ENCODE assay signal across 1 cellular context in genomic region chr16:10308305-10309193, GRCh38.
TF ChIP-seq lines count a peak whose summit lies in the region.

No MANE protein-coding gene starts in this region.

TF ChIP-seq in HepG2, 621 proteins besides CTCF, POLR2A, EP300 and RAD21 (continued from another document and continues in another):
- TF ChIP-seq ARID4A (CRISPR knock-in tag; IDR thresholded peaks at IDR 0.05; ENCODE audit: borderline replicate concordance) (no peak), HMG20B (CRISPR knock-in tag; conservative IDR thresholded peaks at IDR 0.05) (0 out of 2 replicates have a peak, but pooled peaks have one; percentile 18), KLF16 (CRISPR knock-in tag; IDR thresholded peaks at IDR 0.05) (peak in 1 of 2 experiments; percentile 25; a peak in 1 of 4 replicates), NRL (CRISPR knock-in tag; IDR thresholded peaks at IDR 0.05; ENCODE audit: borderline replicate concordance) (0 out of 2 replicates have a peak, but pooled peaks have one; percentile 43), MYC (CRISPR knock-in tag; IDR thresholded peaks at IDR 0.05; ENCODE audit: borderline replicate concordance) (no peak), TCF12 (IDR thresholded peaks at IDR 0.05) (no peak), TCF12 (CRISPR knock-in tag; IDR thresholded peaks at IDR 0.05) (no peak), U2AF1 (optimal IDR thresholded peaks at IDR 0.05; ENCODE audit: low read depth, low read length) (no peak), KDM4B (CRISPR knock-in tag; IDR thresholded peaks at IDR 0.05) (0 out of 2 replicates have a peak, but pooled peaks have one; percentile 55), ZNF776 (CRISPR knock-in tag; IDR thresholded peaks at IDR 0.05) (no peak), ZFP1 (CRISPR knock-in tag; IDR thresholded peaks at IDR 0.05) (no peak), DMAP1 (CRISPR knock-in tag; IDR thresholded peaks at IDR 0.05) (no peak), ZNF260 (CRISPR knock-in tag; IDR thresholded peaks at IDR 0.05; ENCODE audit: borderline replicate concordance, low read depth) (no peak), GZF1 (CRISPR knock-in tag; IDR thresholded peaks at IDR 0.05) (no peak), PRDM4 (CRISPR knock-in tag; IDR thresholded peaks at IDR 0.05; ENCODE audit: borderline replicate concordance) (no peak), ZNF737 (CRISPR knock-in tag; IDR thresholded peaks at IDR 0.05; ENCODE audit: borderline replicate concordance) (no peak), PRDM10 (CRISPR knock-in tag; IDR thresholded peaks at IDR 0.05; ENCODE audit: low read depth) (peak; percentile 43; the same call in 1 of the 2 replicates), TGIF2 (CRISPR knock-in tag; IDR thresholded peaks at IDR 0.05) (no peak), ZMYM3 (CRISPR knock-in tag; IDR thresholded peaks at IDR 0.05) (peak; percentile 70), ZNF556 (CRISPR knock-in tag; IDR thresholded peaks at IDR 0.05; ENCODE audit: borderline replicate concordance) (peak; percentile 77; the same call in 1 of the 2 replicates), PRDM15 (CRISPR knock-in tag; IDR thresholded peaks at IDR 0.05) (no peak), PAF1 (CRISPR knock-in tag; IDR thresholded peaks at IDR 0.05) (no peak), ZNF124 (CRISPR knock-in tag; IDR thresholded peaks at IDR 0.05) (no peak), ZNF7 (CRISPR knock-in tag; IDR thresholded peaks at IDR 0.05) (no peak; the same call in 1 of the 2 replicates), ZNF275 (CRISPR knock-in tag; IDR thresholded peaks at IDR 0.05; ENCODE audit: borderline replicate concordance) (no peak), GLMP (CRISPR knock-in tag; IDR thresholded peaks at IDR 0.05; ENCODE audit: borderline replicate concordance) (no peak), MTA1 (CRISPR knock-in tag; IDR thresholded peaks at IDR 0.05; ENCODE audit: borderline replicate concordance) (0 out of 2 replicates have a peak, but pooled peaks have one; percentile 32), MEIS2 (CRISPR knock-in tag; IDR thresholded peaks at IDR 0.05) (no peak), RORA (CRISPR knock-in tag; IDR thresholded peaks at IDR 0.05) (no peak), ZNF121 (CRISPR knock-in tag; IDR thresholded peaks at IDR 0.05) (peak; percentile 85), AKNA (CRISPR knock-in tag; IDR thresholded peaks at IDR 0.05; ENCODE audit: borderline replicate concordance) (no peak; the same call in 1 of the 2 replicates), HBP1 (CRISPR knock-in tag; IDR thresholded peaks at IDR 0.05; ENCODE audit: low read depth) (no peak), RBM22 (optimal IDR thresholded peaks at IDR 0.05; ENCODE audit: low read length) (no peak)
